12 cellular contexts compared by ENCODE assay signal in the genomic region with DNA sequence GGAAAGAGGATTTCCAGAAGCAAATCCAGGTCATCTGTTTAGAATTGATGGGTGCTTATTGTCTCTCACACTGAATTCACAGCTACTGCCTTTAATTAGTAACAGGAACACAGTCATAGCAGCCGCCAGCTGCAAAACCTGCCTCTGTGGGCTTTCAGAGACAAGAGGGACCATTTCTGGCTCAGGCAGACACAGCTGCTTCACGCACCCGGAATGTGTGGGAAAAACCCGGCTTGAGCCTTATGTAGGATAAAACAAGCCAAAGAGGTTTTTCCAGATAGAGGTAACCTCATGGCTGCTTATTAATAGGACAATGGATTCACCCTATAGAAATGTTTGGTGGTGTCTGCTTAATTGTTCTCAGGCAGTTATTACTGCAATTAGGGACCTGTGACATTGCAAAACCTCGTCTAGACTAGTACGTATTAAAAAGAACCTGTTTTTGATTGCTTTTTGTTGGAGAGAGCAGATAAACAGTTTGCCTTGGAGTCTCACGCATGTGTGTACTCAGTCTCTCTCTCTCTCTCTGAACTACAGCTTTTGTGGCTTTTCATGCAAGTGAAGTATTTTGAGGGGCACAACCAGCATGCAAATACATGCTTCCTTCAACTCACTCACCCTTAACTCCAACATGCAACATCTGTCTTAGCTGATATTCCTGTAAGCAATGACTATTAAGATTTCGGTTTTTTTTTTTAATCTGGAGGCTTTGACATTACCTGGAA.
A peak's percentile ranks its signal among the peaks of the same experiment; 100 is the strongest.
DNase-seq lines count a peak whose midpoint lies in the region; ATAC-seq and TF ChIP-seq lines count a peak whose summit lies in the region.
"Had no signal": no experiment of that assay in that cellular context is flagged by ENCODE, and none has a peak within 500 bp of the region (broad histone marks: within the 10 kb centered on the region; RNA-seq: fewer than 3 reads in every experiment).

No MANE protein-coding gene starts in this region.

- H3K27ac ChIP-seq in endodermal cell (ENCODE audit: low read depth, low read length) (peak overlapping the region; percentile 60), ovary (no peak overlapping the region)
- H3K27ac ChIP-seq: cardiac muscle cell, HL-60, thoracic aorta had no signal

- H3K27me3 ChIP-seq in endodermal cell (ENCODE audit: control insufficient read depth, insufficient read depth, low read length, poor library complexity, severe bottlenecking) = no peaks in the 10 kb centered on the region
- no peaks in the 10 kb centered on the region for H3K27me3 ChIP-seq in ovary
- H3K27me3 ChIP-seq: cardiac muscle cell had no signal

- no peaks in the 10 kb centered on the region for H3K27me3 Mint-ChIP-seq in endodermal cell (ENCODE audit: insufficient read depth)

- peak; percentile 53 for ATAC-seq in GM19395 (IDR thresholded peaks at IDR 0.05; ENCODE audit: unreplicated experiment)

- H3K9me3 ChIP-seq in endodermal cell (ENCODE audit: control insufficient read depth, low read length) = no peaks in the 10 kb centered on the region
- H3K9me3 ChIP-seq in ovary = no peaks in the 10 kb centered on the region
- H3K9me3 ChIP-seq: thoracic aorta had no signal

- intact Hi-C loops in ovary (cut with DNase I) = no loop called here

- no peak for TF ChIP-seq POLR2A in ovary (IDR thresholded peaks at IDR 0.05)

- peaks cover 2% of the 10 kb centered on the region for H3K36me3 Mint-ChIP-seq in endodermal cell (ENCODE audit: low read depth)

- TF ChIP-seq CTCF in endodermal cell (conservative IDR thresholded peaks at IDR 0.05) = no peak
- TF ChIP-seq CTCF in ovary (IDR thresholded peaks at IDR 0.05) = no peak

- DNase-seq in LHCN-M2 (ENCODE audit: low read depth) (peak; percentile 79), endodermal cell (no peak), putamen (ENCODE audit: low spot score) (peak; percentile 27), ovary (no peak), pons (ENCODE audit: low spot score) (no peak), NCI-H2171 treated with DMSO at 0.1 percent for 48 hours (lab: John Stamatoyannopoulos, UW) (no peak)
- no peak for DNase-seq in activated naive CD4-positive, alpha-beta T cell treated with Interleukin-2 at 50 U/mL for 16 hours
- DNase-seq: activated CD4-positive, alpha-beta T cell treated with anti-CD3 and anti-CD28 coated beads, Interleukin-2, amount 50 U/mL, for 48 hours had no signal

- no peak overlapping the region for H3K4me3 Mint-ChIP-seq in endodermal cell

- no peak overlapping the region for H3K27ac Mint-ChIP-seq in endodermal cell

- no peaks in the 10 kb centered on the region for H3K9me3 Mint-ChIP-seq in endodermal cell

- H3K4me1 ChIP-seq in endodermal cell (ENCODE audit: control insufficient read depth, insufficient read depth, low read length) (peaks cover 5% of the 10 kb centered on the region), ovary (ENCODE audit: insufficient read depth) (no peaks in the 10 kb centered on the region)

- H3K36me3 ChIP-seq in endodermal cell (ENCODE audit: control insufficient read depth, insufficient read depth, low read length) = no peaks in the 10 kb centered on the region
- H3K36me3 ChIP-seq in ovary = no peaks in the 10 kb centered on the region
- H3K36me3 ChIP-seq: cardiac muscle cell, thoracic aorta had no signal

- no peak for TF ChIP-seq EP300 in ovary (IDR thresholded peaks at IDR 0.05)

- no peak overlapping the region for H3K4me3 ChIP-seq in endodermal cell (ENCODE audit: low read length)
- no peak overlapping the region for H3K4me3 ChIP-seq in ovary
- H3K4me3 ChIP-seq: cardiac muscle cell, thoracic aorta had no signal

- no peak overlapping the region for H3K9ac ChIP-seq in endodermal cell (ENCODE audit: extremely low read depth, low read length, poor library complexity, severe bottlenecking)

- 91 to 97% methylated on average over 5 to 8 of the region's 8 CpGs for WGBS in endodermal cell (ENCODE audit: insufficient coverage in 1 of 2, insufficient read length in 1 of 2), 2 experiments
- WGBS in ovary, 3 donors = 26 to 43% (median 39%) methylated on average over 8 of the region's 8 CpGs

- H3K4me1 Mint-ChIP-seq in endodermal cell = peaks cover 10% of the 10 kb centered on the region

Comparison
In these comparisons a context has a peak if more than half of its experiments do, and no peak if none do; other contexts are left out.
1. DNase-seq: peak in LHCN-M2 (single experiment) and putamen (single experiment); none in endodermal cell (single experiment), ovary (0 of 5), pons (single experiment), NCI-H2171 treated with DMSO at 0.1 percent for 48 hours (single experiment) and activated naive CD4-positive, alpha-beta T cell treated with Interleukin-2 at 50 U/mL for 16 hours (single experiment).